Comparison of ENCODE assay signal across 8 cellular contexts in the genomic region with DNA sequence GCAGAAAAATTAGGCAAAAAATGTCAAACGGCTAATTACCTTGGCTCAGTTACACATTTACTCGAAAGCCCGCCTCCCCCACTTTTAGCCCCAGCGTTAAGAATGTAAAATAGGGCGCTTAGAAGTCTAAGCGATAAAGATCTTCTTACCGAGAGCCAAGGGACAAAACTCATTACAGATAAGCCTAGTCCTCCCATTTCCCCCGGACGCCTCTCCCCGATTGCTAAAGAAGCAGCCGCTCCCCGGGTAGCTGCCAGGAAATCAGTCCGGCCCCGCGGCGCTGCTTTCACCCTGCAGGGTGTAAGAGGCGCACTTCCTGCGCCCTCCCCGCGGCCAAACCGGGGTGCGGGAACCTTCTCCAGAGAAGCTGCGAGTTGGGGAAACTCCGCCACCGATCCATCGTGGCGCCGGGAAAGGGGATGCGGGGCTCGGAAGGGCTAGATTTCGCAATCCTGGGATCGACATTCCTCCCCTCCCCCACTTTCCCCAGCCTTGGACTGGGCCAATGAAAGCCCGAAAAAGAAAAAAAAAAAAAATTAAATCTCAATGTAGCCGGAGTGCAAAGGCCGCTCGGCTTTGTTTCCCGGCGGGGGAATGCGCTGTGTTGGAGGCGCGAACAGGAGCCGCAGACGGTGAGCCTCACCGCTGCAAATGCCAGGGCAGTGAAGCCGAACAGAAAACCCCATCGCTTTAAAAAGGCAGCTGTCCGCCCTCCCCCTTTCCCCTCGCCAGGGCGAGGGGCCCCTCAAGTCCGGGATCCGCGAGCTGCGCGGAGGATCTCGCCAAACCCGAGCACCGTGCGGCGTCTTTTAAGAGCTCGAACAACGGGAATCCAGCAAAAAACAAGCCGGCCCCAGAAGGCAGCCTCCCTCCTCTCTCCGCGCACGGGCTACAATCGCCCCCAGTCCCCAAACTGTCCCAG.
DNase-seq lines count a peak whose midpoint lies in the region; ATAC-seq and TF ChIP-seq lines count a peak whose summit lies in the region.

No MANE protein-coding gene starts in this region.

- H3K9ac ChIP-seq in rectal smooth muscle tissue (ENCODE audit: low read length) = peak overlapping the region; percentile 40

- ATAC-seq in GM18505 (IDR thresholded peaks at IDR 0.05; ENCODE audit: unreplicated experiment) (peak; percentile 46), HG03159 (IDR thresholded peaks at IDR 0.05; ENCODE audit: unreplicated experiment) (peak; percentile 19)

- DNase-seq in AG08395 (ENCODE audit: low spot score) = peak; percentile 79
- DNase-seq in NCI-H69 (lab: John Stamatoyannopoulos, UW) = peak; percentile 88
- peak; percentile 90 for DNase-seq in astrocyte of the spinal cord (ENCODE audit: low read depth, low spot score)
- no peak for DNase-seq in iPS DF 6.9 (ENCODE audit: low read depth, low spot score)
- no peak for DNase-seq in middle frontal gyrus (ENCODE audit: extremely low spot score, low spot score)

- no peaks in the 10 kb centered on the region for H3K36me3 ChIP-seq in iPS DF 6.9 (ENCODE audit: control insufficient read depth, insufficient read depth, low read length)
- H3K36me3 ChIP-seq in rectal smooth muscle tissue (ENCODE audit: control insufficient read depth, insufficient read depth, low read length) = no peaks in the 10 kb centered on the region

- H3K4me3 ChIP-seq in astrocyte of the spinal cord (ENCODE audit: low read depth, low read length) (peak overlapping the region; percentile 62), iPS DF 6.9 (ENCODE audit: low read length) (peak overlapping the region; percentile 97; the same call in 1 of the 2 replicates), rectal smooth muscle tissue (ENCODE audit: low read length) (peak overlapping the region; percentile 87)

- no peak for TF ChIP-seq POLR2A in GM18505 (IDR thresholded peaks at IDR 0.05; ENCODE audit: borderline replicate concordance, extremely low read depth, insufficient read depth, insufficient read length)

- H3K4me1 ChIP-seq in iPS DF 6.9 (ENCODE audit: control insufficient read depth, insufficient read depth, low read length) = peaks cover 4% of the 10 kb centered on the region; the same call in 1 of the 2 replicates
- peaks cover 5% of the 10 kb centered on the region for H3K4me1 ChIP-seq in rectal smooth muscle tissue (ENCODE audit: control insufficient read depth, insufficient read depth, low read length)

- no peak for TF ChIP-seq CTCF in astrocyte of the spinal cord (IDR thresholded peaks at IDR 0.05; ENCODE audit: low read depth, low read length)

- no peak overlapping the region for H3K27ac ChIP-seq in iPS DF 6.9 (ENCODE audit: low read length)
- peak overlapping the region; percentile 87 for H3K27ac ChIP-seq in rectal smooth muscle tissue (ENCODE audit: low read depth, low read length)

- no peaks in the 10 kb centered on the region for H3K9me3 ChIP-seq in iPS DF 6.9 (ENCODE audit: control insufficient read depth, insufficient read depth, low read length)

- H3K27me3 ChIP-seq in iPS DF 6.9 (ENCODE audit: control insufficient read depth, insufficient read depth, low read length) (no peaks in the 10 kb centered on the region; the same call in 1 of the 2 replicates), rectal smooth muscle tissue (ENCODE audit: control insufficient read depth, insufficient read depth, low read length) (no peaks in the 10 kb centered on the region)

- no CpG with 5 or more reads among the region's 66 CpGs for WGBS in iPS DF 6.9 (ENCODE audit: insufficient coverage, insufficient read length)

- in situ Hi-C loops in astrocyte of the spinal cord (cut with HindIII; ENCODE audit: low sequenced_read_pairs) = no loop called here

Comparison
In these comparisons a context has a peak if more than half of its experiments do, and no peak if none do; other contexts are left out.
1. DNase-seq: peak in AG08395 (single experiment), NCI-H69 (single experiment) and astrocyte of the spinal cord (single experiment); none in iPS DF 6.9 (single experiment) and middle frontal gyrus (single experiment).
2. Peak in every context shown above with its lines, with median percentiles within 50 percentile points of each other: H3K4me3 ChIP-seq.